In the genomic region with DNA sequence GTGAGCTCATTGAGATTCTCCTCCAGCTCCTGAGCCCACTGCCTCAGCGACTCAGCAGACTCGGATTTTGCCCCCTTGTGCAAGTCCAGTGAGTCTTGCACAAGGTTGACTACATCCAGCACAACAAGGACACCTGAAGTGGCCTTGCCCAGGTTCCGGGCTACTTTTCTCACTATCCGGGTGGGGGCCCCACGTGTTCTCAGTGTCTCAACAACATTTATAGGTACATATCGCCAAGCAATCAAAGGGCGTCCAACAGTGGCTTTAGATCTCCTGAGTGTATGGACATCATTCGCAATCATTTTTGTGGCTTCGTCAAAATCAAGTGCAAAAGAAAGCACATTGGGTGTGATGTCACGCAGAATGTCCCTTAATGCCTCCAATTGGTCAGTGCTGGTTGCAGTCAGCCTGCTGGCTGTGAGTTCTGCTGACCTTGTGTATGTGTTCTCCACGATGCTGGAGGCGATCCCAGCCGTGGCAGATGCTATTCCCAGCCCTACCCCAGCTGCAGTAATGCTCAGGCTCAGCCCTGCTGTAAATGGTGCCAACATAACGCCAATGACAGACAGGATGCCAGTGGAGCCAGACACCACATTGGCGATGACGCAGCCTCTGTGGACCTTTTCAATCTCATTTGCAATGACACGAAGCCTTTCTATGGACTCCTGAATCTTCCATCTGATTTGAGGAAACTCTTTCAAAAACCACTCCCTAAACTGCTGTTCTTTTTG, we compare ENCODE assay signal across 12 cellular contexts. TPM values are rescaled to one million over a fixed set of nuclear protein-coding genes. Genes with fewer than 3 reads are reported as not detected.
DNase-seq lines count a peak whose midpoint lies in the region; ATAC-seq and TF ChIP-seq lines count a peak whose summit lies in the region.
"Had no signal": no experiment of that assay in that cellular context is flagged by ENCODE, and none has a peak within 500 bp of the region (broad histone marks: within the 10 kb centered on the region; RNA-seq: fewer than 3 reads in every experiment).

No MANE protein-coding gene starts in this region.

- H3K4me1 ChIP-seq in skeletal muscle tissue (ENCODE audit: control insufficient read depth in 3 of 3, insufficient read depth in 3 of 3, low read length in 3 of 3) (peaks cover 12 to 14% (median 13%) of the 10 kb centered on the region in 3 donors), BE2C (0 out of 2 replicates have a peak, but pooled peaks cover 4% of the 10 kb centered on the region)

- H3K36me3 Mint-ChIP-seq in HFFc6 (ENCODE audit: low read depth) = no peaks in the 10 kb centered on the region

- H3K36me3 ChIP-seq in skeletal muscle tissue (ENCODE audit: control insufficient read depth in 3 of 3, insufficient read depth in 3 of 3, low read length in 3 of 3) (no peaks in the 10 kb centered on the region), BE2C (no peaks in the 10 kb centered on the region)
- H3K36me3 ChIP-seq: SJCRH30 had no signal

- peak; percentile 74 for DNase-seq in HFFc6
- peak; percentile 75 for DNase-seq in coronary artery (ENCODE audit: low spot score)
- DNase-seq in inferior parietal cortex (ENCODE audit: extremely low spot score) = peak; percentile 81
- DNase-seq in DMS79 (lab: John Stamatoyannopoulos, UW) = no peak
- DNase-seq in BE2C = no peak
- DNase-seq in NCI-H2171 treated with DMSO at 0.1 percent for 48 hours (lab: John Stamatoyannopoulos, UW) = no peak
- DNase-seq: activated CD4-positive, alpha-beta T cell treated with anti-CD3 and anti-CD28 coated beads, Interleukin-2, amount 50 U/mL, for 1 hour; KBM-7; NCI-H2171; SJCRH30 had no signal

- H3K4me3 ChIP-seq in coronary artery (no peak overlapping the region), skeletal muscle tissue (ENCODE audit: low read length in 3 of 3) (peak overlapping the region in 1 of 3 donors; percentile 11), BE2C (ENCODE audit: low read depth, low read length) (no peak overlapping the region)
- H3K4me3 ChIP-seq: SJCRH30 had no signal

- peak overlapping the region in 1 of 3 donors; percentile 45 for H3K9ac ChIP-seq in skeletal muscle tissue (ENCODE audit: low read depth in 1 of 3, low read length in 3 of 3)

- H3K27ac ChIP-seq in coronary artery = peak overlapping the region in 1 of 2 donors; percentile 34
- peak overlapping the region; percentile 5 for H3K27ac ChIP-seq in skeletal muscle tissue (ENCODE audit: low read depth, low read length)
- H3K27ac ChIP-seq: SJCRH30 had no signal

- TF ChIP-seq CTCF in HFFc6 (IDR thresholded peaks at IDR 0.05) (no peak), coronary artery (IDR thresholded peaks at IDR 0.05) (no peak), BE2C (IDR thresholded peaks at IDR 0.05; ENCODE audit: low read depth, low read length) (no peak)

- H3K4me3 Mint-ChIP-seq in HFFc6 = no peak overlapping the region

- H3K9me3 ChIP-seq in skeletal muscle tissue (ENCODE audit: control insufficient read depth in 3 of 3, low read length in 3 of 3) (no peaks in the 10 kb centered on the region), BE2C (no peaks in the 10 kb centered on the region)
- H3K9me3 ChIP-seq: SJCRH30 had no signal

- H3K27me3 ChIP-seq in skeletal muscle tissue (ENCODE audit: control insufficient read depth in 3 of 3, insufficient read depth in 3 of 3, low read length in 3 of 3) (no peaks in the 10 kb centered on the region), BE2C (no peaks in the 10 kb centered on the region)
- H3K27me3 ChIP-seq: SJCRH30 had no signal

- H3K27ac Mint-ChIP-seq in HFFc6 = no peak overlapping the region

- no peak for ATAC-seq in GM18873 (IDR thresholded peaks at IDR 0.05; ENCODE audit: low FRiP score, unreplicated experiment)

- H3K27me3 Mint-ChIP-seq in HFFc6 (ENCODE audit: insufficient read depth) = peaks cover 32% of the 10 kb centered on the region

- no peaks in the 10 kb centered on the region for H3K9me3 Mint-ChIP-seq in HFFc6

- peaks cover 17% of the 10 kb centered on the region for H3K4me1 Mint-ChIP-seq in HFFc6 (ENCODE audit: low read depth)

RNA-seq across cellular contexts. Expression of a gene that starts 10.3 kb away (rescaled TPM):
- not detected for total RNA-seq in HFFc6 (2021; fragmentation: NEBNext Ultra II Directional; extraction: Animal tissue kit (Norgen Biotek cat#: 25700))
- total RNA-seq in skeletal muscle tissue = 21.4 TPM
- polyA plus RNA-seq in BE2C (2012; ENCODE audit: insufficient read depth, insufficient read length, low read depth) = not detected

RNA-seq across cellular contexts. Expression of a gene that starts 30.7 kb away (rescaled TPM):
- total RNA-seq in HFFc6 (2021; fragmentation: NEBNext Ultra II Directional; extraction: Animal tissue kit (Norgen Biotek cat#: 25700)) = 1 to 10 TPM; 1.0 to 2.3 (median 2.2) TPM
- total RNA-seq in skeletal muscle tissue = 13.6 TPM
- not detected for polyA plus RNA-seq in BE2C (2012; ENCODE audit: insufficient read depth, insufficient read length, low read depth)
- total RNA-seq: SJCRH30 had no signal

RNA-seq across cellular contexts. Expression of a gene that starts 48.1 kb away (rescaled TPM):
- 10 to 100 TPM; 27.7 to 42.5 (median 38.5) TPM for total RNA-seq in HFFc6 (2021; fragmentation: NEBNext Ultra II Directional; extraction: Animal tissue kit (Norgen Biotek cat#: 25700))
- total RNA-seq in skeletal muscle tissue = 21.4 TPM
- polyA plus RNA-seq in BE2C (2012; ENCODE audit: insufficient read depth, insufficient read length, low read depth) = 11.5 TPM

Comparison
In these comparisons a context has a peak if more than half of its experiments do, and no peak if none do; other contexts are left out.
1. DNase-seq: peak in HFFc6 (single experiment), coronary artery (single experiment) and inferior parietal cortex (single experiment); none in DMS79 (single experiment), BE2C (single experiment) and NCI-H2171 treated with DMSO at 0.1 percent for 48 hours (single experiment).
2. RNA of a gene that starts 10.3 kb away (total RNA-seq): 21.4 TPM in skeletal muscle tissue (single experiment); not detected in HFFc6; every median in the first group is over 10 times any median in the second.